7 cellular contexts compared by ENCODE assay signal in the genomic region with DNA sequence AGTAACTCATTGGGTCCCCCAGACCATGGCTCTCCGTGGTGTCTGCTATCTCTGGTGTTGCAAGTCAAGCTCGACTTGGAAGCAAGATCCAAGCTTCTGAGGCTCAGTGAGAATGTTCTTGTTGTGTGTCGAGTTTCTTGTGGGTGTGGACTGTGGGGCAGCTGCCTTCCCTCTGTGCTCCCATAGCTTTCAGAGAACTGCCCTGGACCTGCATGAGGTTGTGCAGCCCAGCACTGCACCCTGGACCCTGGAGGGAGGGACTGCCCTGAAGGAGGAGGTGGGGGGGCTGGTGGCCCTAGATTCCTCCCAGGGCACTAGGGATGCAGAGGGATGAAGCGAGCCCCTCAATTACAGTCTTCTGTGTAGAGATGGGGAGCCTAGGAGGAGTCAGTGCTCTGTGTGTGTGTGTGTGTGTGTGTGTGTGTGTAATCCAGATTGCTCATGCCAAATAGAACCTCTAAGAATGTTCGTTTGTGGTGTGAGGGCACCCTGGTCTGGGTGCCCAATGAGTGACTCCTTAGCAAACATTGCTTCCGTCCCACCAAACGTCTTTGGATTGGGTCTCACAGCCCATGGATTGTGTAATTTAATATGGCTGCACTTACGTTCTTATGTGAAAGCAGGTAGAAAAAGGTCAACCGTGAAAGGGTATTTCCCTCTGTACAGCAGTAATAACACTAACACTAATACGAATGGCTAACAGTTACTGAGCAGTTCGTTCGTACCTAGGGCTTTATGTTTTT.
DNase-seq lines count a peak whose midpoint lies in the region; ATAC-seq and TF ChIP-seq lines count a peak whose summit lies in the region.

No MANE protein-coding gene starts in this region.

- peak; percentile 11 for DNase-seq in activated gamma-delta T cell treated with anti-CD3 and anti-CD28 coated beads, Interleukin-2, amount 50 U/mL, for 16 hours (ENCODE audit: low read depth)
- DNase-seq in NCI-H2227 treated with DMSO at 0.1 percent for 48 hours (lab: John Stamatoyannopoulos, UW): no peak
- DNase-seq in mucosa of descending colon: no peak
- no peak for DNase-seq in cardiac septum (ENCODE audit: low spot score)

- intact Hi-C loops in mucosa of descending colon (cut with DNase I, micrococcal nuclease): no loop called here
- intact Hi-C loops in cardiac septum (cut with DNase I): no loop called here

- H3K27me3 Mint-ChIP-seq in stimulated activated memory B cell treated with anti-CD40 and anti-IgM and Interleukin-4, amounts not matched to agents 10 μg/mL and 1 μg/mL and 100 μg/mL, for 72 hours: peaks cover 6% of the 10 kb centered on the region

- peak; percentile 45 for ATAC-seq in GM19452 (IDR thresholded peaks at IDR 0.05; ENCODE audit: unreplicated experiment)
- peak; percentile 46 for ATAC-seq in HG03439 (IDR thresholded peaks at IDR 0.05; ENCODE audit: unreplicated experiment)
- peak; percentile 79 for ATAC-seq in stimulated activated memory B cell treated with anti-CD40 and anti-IgM and Interleukin-4, amounts not matched to agents 10 μg/mL and 1 μg/mL and 100 μg/mL, for 72 hours
- no peak for ATAC-seq in mucosa of descending colon

- no peaks in the 10 kb centered on the region for H3K9me3 Mint-ChIP-seq in stimulated activated memory B cell treated with anti-CD40 and anti-IgM and Interleukin-4, amounts not matched to agents 10 μg/mL and 1 μg/mL and 100 μg/mL, for 72 hours

- no peak overlapping the region for H3K4me3 ChIP-seq in mucosa of descending colon

- no peaks in the 10 kb centered on the region for H3K4me1 ChIP-seq in mucosa of descending colon (ENCODE audit: low read depth)

- peaks cover 5% of the 10 kb centered on the region for H3K36me3 Mint-ChIP-seq in stimulated activated memory B cell treated with anti-CD40 and anti-IgM and Interleukin-4, amounts not matched to agents 10 μg/mL and 1 μg/mL and 100 μg/mL, for 72 hours

- peaks cover 45% of the 10 kb centered on the region for H3K4me1 Mint-ChIP-seq in stimulated activated memory B cell treated with anti-CD40 and anti-IgM and Interleukin-4, amounts not matched to agents 10 μg/mL and 1 μg/mL and 100 μg/mL, for 72 hours

- H3K4me3 Mint-ChIP-seq in stimulated activated memory B cell treated with anti-CD40 and anti-IgM and Interleukin-4, amounts not matched to agents 10 μg/mL and 1 μg/mL and 100 μg/mL, for 72 hours: peak overlapping the region; percentile 69

- no peaks in the 10 kb centered on the region for H3K9me3 ChIP-seq in mucosa of descending colon

- peak overlapping the region; percentile 83 for H3K27ac Mint-ChIP-seq in stimulated activated memory B cell treated with anti-CD40 and anti-IgM and Interleukin-4, amounts not matched to agents 10 μg/mL and 1 μg/mL and 100 μg/mL, for 72 hours

- no peaks in the 10 kb centered on the region for H3K36me3 ChIP-seq in mucosa of descending colon (ENCODE audit: low read depth)

- TF ChIP-seq CTCF in mucosa of descending colon (IDR thresholded peaks at IDR 0.05): no peak
